In the genomic region with DNA sequence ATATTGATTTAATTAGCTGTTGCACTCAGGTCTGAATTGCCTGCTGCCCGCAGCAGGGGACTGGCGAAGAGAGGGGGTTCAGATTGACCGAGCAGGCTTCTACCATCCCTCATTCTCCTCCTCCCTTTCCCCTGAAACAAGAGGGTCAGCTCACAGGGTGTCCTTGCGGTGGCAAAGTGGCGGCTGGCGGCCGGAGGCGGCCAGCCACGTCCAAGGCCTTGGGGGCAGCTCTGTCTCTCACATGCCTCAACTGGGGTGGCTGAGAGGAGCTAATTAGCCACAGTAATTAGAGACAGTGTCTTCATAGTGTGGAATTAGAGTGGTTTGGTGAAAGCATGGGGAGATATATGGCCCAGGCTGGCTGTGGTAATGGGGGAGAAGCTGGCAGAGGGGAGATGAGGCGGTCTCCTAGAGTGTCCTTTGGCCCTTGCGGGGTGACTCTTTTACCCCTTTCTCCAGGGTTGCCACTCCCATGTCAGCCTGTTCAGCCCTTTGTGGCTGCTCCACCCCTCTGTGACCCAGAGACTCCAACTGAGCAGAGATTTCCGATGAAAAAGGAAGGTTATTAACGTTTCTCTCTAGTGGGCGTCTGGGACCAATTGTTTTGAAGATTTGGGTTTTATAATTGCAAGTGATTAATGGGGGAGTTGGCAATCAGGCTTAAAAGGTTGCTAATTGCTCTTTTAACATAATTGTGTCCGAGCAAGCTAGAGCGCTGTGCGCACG, we compare ENCODE assay signal across 27 cellular contexts.
DNase-seq lines count a peak whose midpoint lies in the region; ATAC-seq, FAIRE-seq and TF ChIP-seq lines count a peak whose summit lies in the region.
"Had no signal": no experiment of that assay in that cellular context is flagged by ENCODE, and none has a peak within 500 bp of the region (broad histone marks: within the 10 kb centered on the region; RNA-seq: fewer than 3 reads in every experiment).

No MANE protein-coding gene starts in this region.

- H3K9me3 ChIP-seq in iPS-15b (ENCODE audit: control insufficient read depth, insufficient read depth, low read length) (no peaks in the 10 kb centered on the region), subcutaneous abdominal adipose tissue (ENCODE audit: control insufficient read depth in 5 of 5, low read length in 5 of 5) (no peaks in the 10 kb centered on the region), HepG2 (ENCODE audit: low read length) (no peaks in the 10 kb centered on the region)
- H3K9me3 ChIP-seq: body of pancreas, gastroesophageal sphincter, lower lobe of right lung, ovary, right atrium auricular region had no signal

- H3K36me3 ChIP-seq in iPS-15b (ENCODE audit: control insufficient read depth, insufficient read depth, low read length): no peaks in the 10 kb centered on the region
- no peaks in the 10 kb centered on the region for H3K36me3 ChIP-seq in subcutaneous abdominal adipose tissue (ENCODE audit: control insufficient read depth in 5 of 5, insufficient read depth in 5 of 5, low read length in 5 of 5)
- H3K36me3 ChIP-seq in HepG2 (replicated peaks in 1 of 2; ENCODE audit: control insufficient read depth in 1 of 2, insufficient read depth in 2 of 2, low read length in 2 of 2): no peaks in the 10 kb centered on the region
- H3K36me3 ChIP-seq: gastroesophageal sphincter, lower lobe of right lung, ovary, right atrium auricular region had no signal

- ATAC-seq in HepG2: no peak
- ATAC-seq in HG02763 (IDR thresholded peaks at IDR 0.05; ENCODE audit: unreplicated experiment): no peak
- ATAC-seq in HG03039 (IDR thresholded peaks at IDR 0.05; ENCODE audit: unreplicated experiment): no peak
- ATAC-seq: activated CD8-positive, alpha-beta memory T cell treated with anti-CD3 and anti-CD28 coated beads, Interleukin-2, amount 10 ng/mL, durations not matched to agents 7 days and 5 days; body of pancreas; gastroesophageal sphincter; GM12878; K562; lower lobe of right lung; natural killer cell had no signal

- H3K9ac ChIP-seq in iPS-15b (ENCODE audit: low read depth, low read length) (peak overlapping the region; percentile 32), subcutaneous abdominal adipose tissue (ENCODE audit: low read length in 5 of 5) (no peak overlapping the region), HepG2 (ENCODE audit: insufficient read depth, low read depth, low read length) (no peak overlapping the region)

- H3K4me1 ChIP-seq in iPS-15b (ENCODE audit: control insufficient read depth, insufficient read depth, low read length): peaks cover 28% of the 10 kb centered on the region
- H3K4me1 ChIP-seq in subcutaneous abdominal adipose tissue (ENCODE audit: control insufficient read depth in 5 of 5, insufficient read depth in 5 of 5, low read length in 5 of 5): peaks cover 0 to 14% (median 9%) of the 10 kb centered on the region in 5 donors
- no peaks in the 10 kb centered on the region for H3K4me1 ChIP-seq in HepG2 (ENCODE audit: insufficient read depth, low read length)
- H3K4me1 ChIP-seq: body of pancreas, gastroesophageal sphincter, lower lobe of right lung, right atrium auricular region had no signal

- no peak overlapping the region for H3K27ac ChIP-seq in subcutaneous abdominal adipose tissue (ENCODE audit: low read depth, low read length)
- H3K27ac ChIP-seq in HepG2 (ENCODE audit: extremely low read length, insufficient read depth, low read length): no peak overlapping the region
- H3K27ac ChIP-seq: 22Rv1, body of pancreas, gastroesophageal sphincter, lower lobe of right lung, ovary, right atrium auricular region had no signal

- no peak for TF ChIP-seq CTCF in HepG2 (CRISPR knock-in tag; IDR thresholded peaks at IDR 0.05)

- BruUV-seq in HepG2 (replicated peaks; lab: Mats Ljungman, UMichigan): no TSS peak

- H3K79me2 ChIP-seq in HepG2 (ENCODE audit: insufficient read depth, low read length): no peaks in the 10 kb centered on the region

- TF ChIP-seq RAD21 in HepG2 (CRISPR knock-in tag; IDR thresholded peaks at IDR 0.05): no peak

- H3K4me2 ChIP-seq in HepG2 (ENCODE audit: low read depth, low read length): no peak overlapping the region
- H3K4me2 ChIP-seq: smooth muscle cell had no signal

- H3K4me3 ChIP-seq in iPS-15b (ENCODE audit: low read depth, low read length) (peak overlapping the region; percentile 42), subcutaneous abdominal adipose tissue (ENCODE audit: low read depth in 1 of 5, low read length in 5 of 5) (peak overlapping the region in 3 of 5 donors; percentile 7 to 30 (median 8)), HepG2 (replicated peaks in 1 of 3; ENCODE audit: insufficient read depth in 1 of 3, low read depth in 2 of 3, low read length in 3 of 3) (no peak overlapping the region)
- H3K4me3 ChIP-seq: body of pancreas, gastroesophageal sphincter, GM12878, K562, lower lobe of right lung, ovary, right atrium auricular region, smooth muscle cell had no signal

- POLR2A ChIA-PET in HepG2 (lab: Yijun Ruan, JAX): no interaction called here

- no peaks in the 10 kb centered on the region for H4K20me1 ChIP-seq in HepG2 (ENCODE audit: insufficient read depth, low read length)

- TF ChIP-seq POLR2A in HepG2 (IDR thresholded peaks at IDR 0.05; ENCODE audit: insufficient read depth in 1 of 2, low read depth in 2 of 2, low read length in 2 of 2): no peak

- peaks cover 23% of the 10 kb centered on the region for H3K27me3 ChIP-seq in iPS-15b (ENCODE audit: control insufficient read depth, insufficient read depth, low read length)
- peaks cover 4 to 18% (median 11%) of the 10 kb centered on the region in 5 donors for H3K27me3 ChIP-seq in subcutaneous abdominal adipose tissue (ENCODE audit: control insufficient read depth in 5 of 5, insufficient read depth in 4 of 5, low read length in 5 of 5)
- peaks cover 2 to 16% of the 10 kb centered on the region in 2 experiments; a peak in 2 of 5 replicates for H3K27me3 ChIP-seq in HepG2 (ENCODE audit: control insufficient read depth in 1 of 2, insufficient read depth in 2 of 2, low read length in 2 of 2)
- H3K27me3 ChIP-seq: body of pancreas, ovary, right atrium auricular region had no signal

- no peak for TF ChIP-seq EP300 in HepG2 (IDR thresholded peaks at IDR 0.05; ENCODE audit: low read depth in 2 of 2, low read length in 2 of 2)
- TF ChIP-seq EP300 in HepG2 (CRISPR knock-in tag; IDR thresholded peaks at IDR 0.05; ENCODE audit: borderline replicate concordance): no peak

- intact Hi-C loops in HepG2 (cut with micrococcal nuclease; ENCODE audit: unreplicated experiment): no loop called here

- H2AFZ ChIP-seq in HepG2 (ENCODE audit: low read length): no peak overlapping the region

- DNase-seq in NCI-H1417 (lab: John Stamatoyannopoulos, UW) (peak in 2 of 3 experiments; percentile 68 to 88), NCI-H1417 treated with DMSO at 0.1 percent for 48 hours (lab: John Stamatoyannopoulos, UW) (no peak), NCI-H748 treated with DMSO at 0.1 percent for 48 hours (lab: John Stamatoyannopoulos, UW) (peak; percentile 37), HepG2 (ENCODE audit: low spot score) (no peak)
- DNase-seq: activated CD4-positive, alpha-beta T cell treated with anti-CD3 and anti-CD28 coated beads, Interleukin-2, amount 50 U/mL, for 1 hour; activated CD8-positive, alpha-beta memory T cell treated with anti-CD3 and anti-CD28 coated beads, Interleukin-2, amount 10 ng/mL, durations not matched to agents 7 days and 5 days; activated T-cell treated with anti-CD3 and anti-CD28 coated beads, Interleukin-2, amount 50 U/mL, for 48 hours; body of pancreas; CD4-positive, CD25-positive, alpha-beta regulatory T cell; lower lobe of right lung; natural killer cell; NCI-H510A; ovary; SIG-M5; stimulated activated CD4-positive, alpha-beta T cell treated with anti-CD3 and anti-CD28 coated beads, Interleukin-2, amount 100 ng/mL, for 24 hours had no signal

- CTCF ChIA-PET in HepG2 (lab: Yijun Ruan, JAX; ENCODE audit: low intra/inter-chr PET ratio, low total read pairs): no interaction called here

- 40% methylated on average over 15 of the region's 18 CpGs for WGBS in HepG2 (ENCODE audit: low lambda C conversion rate)

- in situ Hi-C loops in HepG2 (cut with HindIII; ENCODE audit: extremely low pct_ligation_motif_present, low pct_unique_long_range_greater_than_20kb): no loop called here

- FAIRE-seq in HepG2 (lab: Jason Lieb, UNC): no peak
- FAIRE-seq: endothelial cell of umbilical vein, GM12878, K562, RCC 7860 had no signal

TF ChIP-seq in HepG2, 621 proteins besides CTCF, POLR2A, EP300 and RAD21 (continues in another document):
- no peak for TF ChIP-seq HHEX (CRISPR knock-in tag; IDR thresholded peaks at IDR 0.05)
- TF ChIP-seq, protein P1, sequence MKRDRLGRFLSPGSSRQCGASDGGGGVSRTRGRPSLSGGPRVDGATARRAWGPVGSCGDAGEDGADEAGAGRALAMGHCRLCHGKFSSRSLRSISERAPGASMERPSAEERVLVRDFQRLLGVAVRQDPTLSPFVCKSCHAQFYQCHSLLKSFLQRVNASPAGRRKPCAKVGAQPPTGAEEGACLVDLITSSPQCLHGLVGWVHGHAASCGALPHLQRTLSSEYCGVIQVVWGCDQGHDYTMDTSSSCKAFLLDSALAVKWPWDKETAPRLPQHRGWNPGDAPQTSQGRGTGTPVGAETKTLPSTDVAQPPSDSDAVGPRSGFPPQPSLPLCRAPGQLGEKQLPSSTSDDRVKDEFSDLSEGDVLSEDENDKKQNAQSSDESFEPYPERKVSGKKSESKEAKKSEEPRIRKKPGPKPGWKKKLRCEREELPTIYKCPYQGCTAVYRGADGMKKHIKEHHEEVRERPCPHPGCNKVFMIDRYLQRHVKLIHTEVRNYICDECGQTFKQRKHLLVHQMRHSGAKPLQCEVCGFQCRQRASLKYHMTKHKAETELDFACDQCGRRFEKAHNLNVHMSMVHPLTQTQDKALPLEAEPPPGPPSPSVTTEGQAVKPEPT (CRISPR knock-in tag; IDR thresholded peaks at IDR 0.05; ENCODE audit: low read depth): no peak

Comparison
In these comparisons a context has a peak if more than half of its experiments do, and no peak if none do; other contexts are left out.
1. DNase-seq: peak in NCI-H1417 (2 of 3) and NCI-H748 treated with DMSO at 0.1 percent for 48 hours (single experiment); none in NCI-H1417 treated with DMSO at 0.1 percent for 48 hours (single experiment) and HepG2 (single experiment).
2. H3K4me3 ChIP-seq: peak in iPS-15b (single experiment) and subcutaneous abdominal adipose tissue (3 of 5); none in HepG2 (0 of 3).